17 cellular contexts compared by ENCODE assay signal in genomic region chr16:88197481-88198456, GRCh38.
"Had no signal": no experiment of that assay in that cellular context is flagged by ENCODE, and none has a peak within 500 bp of the region (broad histone marks: within the 10 kb centered on the region; RNA-seq: fewer than 3 reads in every experiment).

No MANE protein-coding gene starts in this region.

- H3K27me3 ChIP-seq: cardiac muscle cell, heart left ventricle, spleen had no signal

- H3K9me3 ChIP-seq: heart left ventricle, spleen, tibial artery had no signal

- ATAC-seq: activated CD8-positive, alpha-beta T cell treated with anti-CD3 and anti-CD28 coated beads, Interleukin-2, amount 10 ng/mL, durations not matched to agents 7 days and 5 days; heart left ventricle; left ventricle myocardium superior; right cardiac atrium; stimulated activated memory B cell treated with anti-CD40 and anti-IgM and Interleukin-4, amounts not matched to agents 10 μg/mL and 1 μg/mL and 100 μg/mL, for 72 hours had no signal

- H3K27ac ChIP-seq: cardiac muscle cell, heart left ventricle, spleen, tibial artery had no signal

- FAIRE-seq: colon, endothelial cell of umbilical vein, frontal cortex, keratinocyte had no signal

- H3K4me3 ChIP-seq: cardiac muscle cell, heart left ventricle, spleen, tibial artery had no signal

- DNase-seq: activated CD4-positive, alpha-beta T cell treated with anti-CD3 and anti-CD28 coated beads for 4 hours; activated CD8-positive, alpha-beta T cell treated with anti-CD3 and anti-CD28 coated beads, Interleukin-2, amount 10 ng/mL, durations not matched to agents 7 days and 5 days; activated naive CD4-positive, alpha-beta T cell treated with anti-CD3 and anti-CD28 coated beads for 36 hours; left ventricle myocardium superior; midbrain; naive B cell; right cardiac atrium; stimulated activated CD4-positive, alpha-beta T cell treated with anti-CD3 and anti-CD28 coated beads, Interleukin-1b, Interleukin-23, amount 100 ng/mL, for 48 hours; tibial artery had no signal

- H3K36me3 ChIP-seq: cardiac muscle cell, heart left ventricle, spleen, tibial artery had no signal

- H3K4me1 ChIP-seq: tibial artery had no signal
